11 cellular contexts compared by ENCODE assay signal in the genomic region with DNA sequence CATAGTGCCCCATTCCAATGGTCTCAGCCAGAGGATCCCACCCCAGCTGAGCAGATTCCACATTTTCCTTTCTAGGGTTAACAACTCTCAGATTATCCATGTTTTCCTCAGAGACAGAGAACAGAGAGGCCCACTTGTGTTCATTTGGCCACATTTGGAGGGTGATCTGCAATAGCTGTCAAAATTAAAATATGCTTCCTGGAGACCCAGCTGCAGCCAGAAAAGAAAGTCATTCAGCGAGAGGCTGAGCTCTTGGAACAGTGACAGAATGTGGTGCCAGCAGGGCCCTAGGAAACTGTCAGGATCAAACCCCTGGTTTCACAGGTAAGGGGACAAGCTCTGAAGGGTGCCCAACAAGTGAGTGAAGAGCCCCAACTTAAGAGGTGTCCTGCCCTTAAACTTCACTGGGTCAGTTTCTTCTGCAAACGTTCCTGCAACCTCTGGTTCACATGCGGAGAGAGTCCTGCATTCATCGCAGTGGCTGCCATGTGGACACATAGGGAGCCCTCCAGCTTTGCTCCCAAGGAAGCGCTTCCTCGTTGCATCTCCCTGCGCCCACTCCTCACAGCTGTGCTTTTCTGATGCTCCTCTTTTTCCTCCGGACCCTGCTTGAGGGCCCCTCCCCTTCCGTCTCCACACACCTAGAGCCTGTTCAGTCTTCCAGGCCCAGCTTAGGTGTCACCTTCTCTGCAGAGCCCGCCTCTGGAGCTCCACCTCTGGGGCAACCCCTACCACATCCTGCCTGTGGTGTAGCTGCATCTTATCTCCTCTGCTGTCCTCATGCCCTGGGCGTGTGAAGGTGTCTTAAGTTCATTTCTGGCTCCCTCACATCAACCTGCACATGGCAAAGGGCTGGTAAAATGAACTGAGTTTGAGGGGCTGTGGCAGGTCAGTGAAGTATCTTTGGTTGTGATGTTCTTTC. TPM values are rescaled to one million over a fixed set of nuclear protein-coding genes. Genes with fewer than 3 reads are reported as not detected.
A peak's percentile ranks its signal among the peaks of the same experiment; 100 is the strongest.
DNase-seq lines count a peak whose midpoint lies in the region; ATAC-seq and TF ChIP-seq lines count a peak whose summit lies in the region.
"Had no signal": no experiment of that assay in that cellular context is flagged by ENCODE, and none has a peak within 500 bp of the region (broad histone marks: within the 10 kb centered on the region; RNA-seq: fewer than 3 reads in every experiment).

No MANE protein-coding gene starts in this region.

- no peaks in the 10 kb centered on the region for H3K4me1 Mint-ChIP-seq in brain

- no peaks in the 10 kb centered on the region for H3K9me3 Mint-ChIP-seq in brain
- H3K9me3 Mint-ChIP-seq: HFFc6 had no signal

- H3K27ac Mint-ChIP-seq in brain = peak overlapping the region in 3 of 5 experiments; percentile 24 to 45 (median 37)
- H3K27ac Mint-ChIP-seq: HFFc6 had no signal

- ATAC-seq in GM18909 (IDR thresholded peaks at IDR 0.05; ENCODE audit: poor library complexity, unreplicated experiment) (peak; percentile 67), GM21528 (IDR thresholded peaks at IDR 0.05; ENCODE audit: low FRiP score, unreplicated experiment) (no peak), HG02870 (IDR thresholded peaks at IDR 0.05; ENCODE audit: unreplicated experiment) (no peak)

- peak; percentile 76 for DNase-seq in activated CD4-positive, alpha-beta T cell treated with anti-CD3 and anti-CD28 coated beads for 1 hour
- DNase-seq in stimulated activated CD4-positive, alpha-beta T cell treated with anti-CD3 and anti-CD28 coated beads, Interleukin-4, amount 100 ng/mL, for 4 hours = peak; percentile 57 to 81
- DNase-seq in GM19240 (ENCODE audit: insufficient read length, low spot score) (no peak), GM20000 (ENCODE audit: low spot score) (no peak)
- DNase-seq: DMS79 treated with DMSO at 0.1 percent for 48 hours, HFFc6, NCI-H526 had no signal

- H3K36me3 Mint-ChIP-seq in brain = peaks cover 20% of the 10 kb centered on the region

- TF ChIP-seq CTCF in brain (conservative IDR thresholded peaks at IDR 0.05) (no peak), GM20000 (IDR thresholded peaks at IDR 0.05; ENCODE audit: extremely low read depth, missing control alignments) (no peak)

- no peaks in the 10 kb centered on the region for H3K27me3 Mint-ChIP-seq in brain

- no peak overlapping the region for H3K4me3 Mint-ChIP-seq in brain
- H3K4me3 Mint-ChIP-seq: HFFc6 had no signal

RNA-seq across cellular contexts. Expression of a gene that starts 3.9 kb away (rescaled TPM):
- 1.1 TPM for polyA plus RNA-seq in brain (ENCODE audit: insufficient read depth, low read depth, low replicate concordance)

RNA-seq across cellular contexts. Expression of a gene that starts 22.3 kb away (rescaled TPM):
- polyA plus RNA-seq in brain (ENCODE audit: insufficient read depth, low read depth, low replicate concordance) = 461 TPM

RNA-seq across cellular contexts. Expression of a gene that starts 54.1 kb away (rescaled TPM):
- polyA plus RNA-seq in brain (ENCODE audit: insufficient read depth, low read depth, low replicate concordance) = 0.36 TPM

Comparison
In these comparisons a context has a peak if more than half of its experiments do, and no peak if none do; other contexts are left out.
1. DNase-seq: peak in activated CD4-positive, alpha-beta T cell treated with anti-CD3 and anti-CD28 coated beads for 1 hour (single experiment) and stimulated activated CD4-positive, alpha-beta T cell treated with anti-CD3 and anti-CD28 coated beads, Interleukin-4, amount 100 ng/mL, for 4 hours (2 of 2); none in GM19240 (single experiment) and GM20000 (single experiment).